10 cellular contexts compared by ENCODE assay signal in genomic region chrX:10121787-10122186, GRCh38. TPM values are rescaled to one million over a fixed set of nuclear protein-coding genes. Genes with fewer than 3 reads are reported as not detected.
DNase-seq lines count a peak whose midpoint lies in the region; ATAC-seq, FAIRE-seq and TF ChIP-seq lines count a peak whose summit lies in the region.
"Had no signal": no experiment of that assay in that cellular context is flagged by ENCODE, and none has a peak within 500 bp of the region (broad histone marks: within the 10 kb centered on the region; RNA-seq: fewer than 3 reads in every experiment).

No MANE protein-coding gene starts in this region.

- intact Hi-C loops in adrenal gland (cut with DNase I), result loop anchor here in 1 of 2 donors (10.0 kb wide), 1 partner anchor 237 kb away; no protein-coding TSS in a partner anchor

- DNase-seq in NAMALWA (ENCODE audit: low spot score) (peak; percentile 69), osteocyte (ENCODE audit: extremely low spot score, unreplicated experiment) (no peak), HT-29 (ENCODE audit: low spot score) (no peak), adrenal gland (no peak), H54 (ENCODE audit: insufficient read length, low spot score) (no peak), amniotic stem cell (lab: John Stamatoyannopoulos, UW) (no peak)
- DNase-seq: NCI-H1092 had no signal

- H3K36me3 Mint-ChIP-seq in osteocyte (ENCODE audit: unreplicated experiment), result peaks cover 39% of the 10 kb centered on the region

- FAIRE-seq in H54 (lab: Jason Lieb, UNC), result no peak

- peaks cover 11% of the 10 kb centered on the region for H3K9me3 Mint-ChIP-seq in osteocyte (ENCODE audit: unreplicated experiment)

- TF ChIP-seq POLR2A in adrenal gland (IDR thresholded peaks at IDR 0.05) (no peak), H54 (IDR thresholded peaks at IDR 0.05; ENCODE audit: low read depth, low read length) (no peak)

- H3K4me3 Mint-ChIP-seq in osteocyte (ENCODE audit: unreplicated experiment), result no peak overlapping the region
- H3K4me3 Mint-ChIP-seq: WTC11 had no signal

- peaks cover 0 to 14% of the 10 kb centered on the region in 2 donors for H3K36me3 ChIP-seq in adrenal gland (replicated peaks in 1 of 2)

- no peaks in the 10 kb centered on the region for H3K27me3 ChIP-seq in adrenal gland

- H3K4me1 ChIP-seq in adrenal gland (replicated peaks in 1 of 2), result peaks cover 0 to 5% of the 10 kb centered on the region in 2 donors

- H3K9me3 ChIP-seq in adrenal gland (replicated peaks in 1 of 3), result no peaks in the 10 kb centered on the region

- TF ChIP-seq CTCF in osteocyte (IDR thresholded peaks at IDR 0.05), result no peak
- TF ChIP-seq CTCF in adrenal gland (IDR thresholded peaks at IDR 0.05), result no peak

- H3K27ac ChIP-seq in adrenal gland, result no peak overlapping the region

- H3K27ac Mint-ChIP-seq in osteocyte (ENCODE audit: unreplicated experiment), result peak overlapping the region; percentile 50
- H3K27ac Mint-ChIP-seq: WTC11 had no signal

- 63 to 80% (median 78%) methylated on average over 8 to 9 of the region's 9 CpGs for WGBS in adrenal gland, 4 donors

- H3K4me3 ChIP-seq in adrenal gland, result no peak overlapping the region

- no peaks in the 10 kb centered on the region for H3K4me1 Mint-ChIP-seq in osteocyte (ENCODE audit: unreplicated experiment)
- H3K4me1 Mint-ChIP-seq: WTC11 had no signal

- ATAC-seq in GM19023 (IDR thresholded peaks at IDR 0.05; ENCODE audit: unreplicated experiment) (peak; percentile 69), HG02759 (IDR thresholded peaks at IDR 0.05; ENCODE audit: unreplicated experiment) (peak; percentile 88)
- ATAC-seq: WTC11 had no signal

- H3K27me3 Mint-ChIP-seq in osteocyte (ENCODE audit: unreplicated experiment), result no peaks in the 10 kb centered on the region

RNA-seq across cellular contexts. Expression of gene CLCN4, which starts 35.0 kb away (rescaled TPM):
- total RNA-seq in osteocyte (2.3 and 3.7 TPM in 2 replicates), adrenal gland (1 to 10 TPM; 3.6 to 8.8 (median 5.0) TPM)
- 0.26 and 0.31 TPM in 2 replicates for total RNA-seq in HT-29 (2014; rRNA removed; shearing (Covaris generic))
- 1 to 10 TPM; 1.2 to 3.6 (median 1.3) TPM for polyA plus RNA-seq in adrenal gland
